In genomic region chr2:39436592-39437521, GRCh38 we compare ENCODE assay signal across 1 cellular context.
TF ChIP-seq lines count a peak whose summit lies in the region.

TSS of gene MAP4K3 (minus strand) at chr2:39437285. CDS start at chr2:39436987, 298 bp downstream.

TF ChIP-seq in H1, 55 proteins besides CTCF, POLR2A, EP300 and RAD21 (continued from another document):
- TF ChIP-seq BCL11A (IDR thresholded peaks at IDR 0.05; ENCODE audit: low read depth in 2 of 2, low read length in 2 of 2) (no peak), BACH1 (IDR thresholded peaks at IDR 0.05; ENCODE audit: low read length) (no peak), PHF8 (conservative IDR thresholded peaks at IDR 0.05; ENCODE audit: low read depth, low read length) (peak; percentile 72), JUND (IDR thresholded peaks at IDR 0.05; ENCODE audit: low read length) (no peak), USF2 (IDR thresholded peaks at IDR 0.05; ENCODE audit: low read length) (no peak), TAF1 (IDR thresholded peaks at IDR 0.05; ENCODE audit: low read depth, low read length) (peak; percentile 66; the same call in 1 of the 2 replicates), GTF2F1 (IDR thresholded peaks at IDR 0.05; ENCODE audit: borderline replicate concordance, low read depth, low read length) (no peak), RBBP5 (IDR thresholded peaks at IDR 0.05; ENCODE audit: borderline replicate concordance, low read depth, low read length) (peak; percentile 73; the same call in 1 of the 2 replicates), CBX8 (IDR thresholded peaks at IDR 0.05; ENCODE audit: borderline replicate concordance, low read depth, low read length) (no peak), JUN (IDR thresholded peaks at IDR 0.05; ENCODE audit: low read depth, low read length) (no peak), ASH2L (IDR thresholded peaks at IDR 0.05; ENCODE audit: low read length) (peak; percentile 65), SIN3A (conservative IDR thresholded peaks at IDR 0.05 in 1 of 2, IDR thresholded peaks at IDR 0.05 in 1 of 2; ENCODE audit: low read depth in 1 of 2, low read length in 2 of 2) (no peak), ATF2 (IDR thresholded peaks at IDR 0.05; ENCODE audit: low read length) (no peak), KDM5A (IDR thresholded peaks at IDR 0.05; ENCODE audit: low read length) (0 out of 2 replicates have a peak, but pooled peaks have one; percentile 28), EGR1 (IDR thresholded peaks at IDR 0.05; ENCODE audit: borderline replicate concordance, low read depth, low read length) (0 out of 2 replicates have a peak, but pooled peaks have one; percentile 37), NRF1 (IDR thresholded peaks at IDR 0.05; ENCODE audit: low read depth, low read length) (peak; percentile 48), KDM1A (IDR thresholded peaks at IDR 0.05; ENCODE audit: borderline replicate concordance, low read length) (no peak), SAP30 (IDR thresholded peaks at IDR 0.05; ENCODE audit: insufficient read depth, insufficient replicate concordance, low read length) (no peak), POLR2AphosphoS5 (IDR thresholded peaks at IDR 0.05; ENCODE audit: low read depth, low read length) (peak; percentile 73), CHD2 (IDR thresholded peaks at IDR 0.05; ENCODE audit: low read length) (no peak), TBP (IDR thresholded peaks at IDR 0.05; ENCODE audit: low read depth, low read length) (peak; percentile 28; the same call in 1 of the 2 replicates)
- TF ChIP-seq, protein P1, sequence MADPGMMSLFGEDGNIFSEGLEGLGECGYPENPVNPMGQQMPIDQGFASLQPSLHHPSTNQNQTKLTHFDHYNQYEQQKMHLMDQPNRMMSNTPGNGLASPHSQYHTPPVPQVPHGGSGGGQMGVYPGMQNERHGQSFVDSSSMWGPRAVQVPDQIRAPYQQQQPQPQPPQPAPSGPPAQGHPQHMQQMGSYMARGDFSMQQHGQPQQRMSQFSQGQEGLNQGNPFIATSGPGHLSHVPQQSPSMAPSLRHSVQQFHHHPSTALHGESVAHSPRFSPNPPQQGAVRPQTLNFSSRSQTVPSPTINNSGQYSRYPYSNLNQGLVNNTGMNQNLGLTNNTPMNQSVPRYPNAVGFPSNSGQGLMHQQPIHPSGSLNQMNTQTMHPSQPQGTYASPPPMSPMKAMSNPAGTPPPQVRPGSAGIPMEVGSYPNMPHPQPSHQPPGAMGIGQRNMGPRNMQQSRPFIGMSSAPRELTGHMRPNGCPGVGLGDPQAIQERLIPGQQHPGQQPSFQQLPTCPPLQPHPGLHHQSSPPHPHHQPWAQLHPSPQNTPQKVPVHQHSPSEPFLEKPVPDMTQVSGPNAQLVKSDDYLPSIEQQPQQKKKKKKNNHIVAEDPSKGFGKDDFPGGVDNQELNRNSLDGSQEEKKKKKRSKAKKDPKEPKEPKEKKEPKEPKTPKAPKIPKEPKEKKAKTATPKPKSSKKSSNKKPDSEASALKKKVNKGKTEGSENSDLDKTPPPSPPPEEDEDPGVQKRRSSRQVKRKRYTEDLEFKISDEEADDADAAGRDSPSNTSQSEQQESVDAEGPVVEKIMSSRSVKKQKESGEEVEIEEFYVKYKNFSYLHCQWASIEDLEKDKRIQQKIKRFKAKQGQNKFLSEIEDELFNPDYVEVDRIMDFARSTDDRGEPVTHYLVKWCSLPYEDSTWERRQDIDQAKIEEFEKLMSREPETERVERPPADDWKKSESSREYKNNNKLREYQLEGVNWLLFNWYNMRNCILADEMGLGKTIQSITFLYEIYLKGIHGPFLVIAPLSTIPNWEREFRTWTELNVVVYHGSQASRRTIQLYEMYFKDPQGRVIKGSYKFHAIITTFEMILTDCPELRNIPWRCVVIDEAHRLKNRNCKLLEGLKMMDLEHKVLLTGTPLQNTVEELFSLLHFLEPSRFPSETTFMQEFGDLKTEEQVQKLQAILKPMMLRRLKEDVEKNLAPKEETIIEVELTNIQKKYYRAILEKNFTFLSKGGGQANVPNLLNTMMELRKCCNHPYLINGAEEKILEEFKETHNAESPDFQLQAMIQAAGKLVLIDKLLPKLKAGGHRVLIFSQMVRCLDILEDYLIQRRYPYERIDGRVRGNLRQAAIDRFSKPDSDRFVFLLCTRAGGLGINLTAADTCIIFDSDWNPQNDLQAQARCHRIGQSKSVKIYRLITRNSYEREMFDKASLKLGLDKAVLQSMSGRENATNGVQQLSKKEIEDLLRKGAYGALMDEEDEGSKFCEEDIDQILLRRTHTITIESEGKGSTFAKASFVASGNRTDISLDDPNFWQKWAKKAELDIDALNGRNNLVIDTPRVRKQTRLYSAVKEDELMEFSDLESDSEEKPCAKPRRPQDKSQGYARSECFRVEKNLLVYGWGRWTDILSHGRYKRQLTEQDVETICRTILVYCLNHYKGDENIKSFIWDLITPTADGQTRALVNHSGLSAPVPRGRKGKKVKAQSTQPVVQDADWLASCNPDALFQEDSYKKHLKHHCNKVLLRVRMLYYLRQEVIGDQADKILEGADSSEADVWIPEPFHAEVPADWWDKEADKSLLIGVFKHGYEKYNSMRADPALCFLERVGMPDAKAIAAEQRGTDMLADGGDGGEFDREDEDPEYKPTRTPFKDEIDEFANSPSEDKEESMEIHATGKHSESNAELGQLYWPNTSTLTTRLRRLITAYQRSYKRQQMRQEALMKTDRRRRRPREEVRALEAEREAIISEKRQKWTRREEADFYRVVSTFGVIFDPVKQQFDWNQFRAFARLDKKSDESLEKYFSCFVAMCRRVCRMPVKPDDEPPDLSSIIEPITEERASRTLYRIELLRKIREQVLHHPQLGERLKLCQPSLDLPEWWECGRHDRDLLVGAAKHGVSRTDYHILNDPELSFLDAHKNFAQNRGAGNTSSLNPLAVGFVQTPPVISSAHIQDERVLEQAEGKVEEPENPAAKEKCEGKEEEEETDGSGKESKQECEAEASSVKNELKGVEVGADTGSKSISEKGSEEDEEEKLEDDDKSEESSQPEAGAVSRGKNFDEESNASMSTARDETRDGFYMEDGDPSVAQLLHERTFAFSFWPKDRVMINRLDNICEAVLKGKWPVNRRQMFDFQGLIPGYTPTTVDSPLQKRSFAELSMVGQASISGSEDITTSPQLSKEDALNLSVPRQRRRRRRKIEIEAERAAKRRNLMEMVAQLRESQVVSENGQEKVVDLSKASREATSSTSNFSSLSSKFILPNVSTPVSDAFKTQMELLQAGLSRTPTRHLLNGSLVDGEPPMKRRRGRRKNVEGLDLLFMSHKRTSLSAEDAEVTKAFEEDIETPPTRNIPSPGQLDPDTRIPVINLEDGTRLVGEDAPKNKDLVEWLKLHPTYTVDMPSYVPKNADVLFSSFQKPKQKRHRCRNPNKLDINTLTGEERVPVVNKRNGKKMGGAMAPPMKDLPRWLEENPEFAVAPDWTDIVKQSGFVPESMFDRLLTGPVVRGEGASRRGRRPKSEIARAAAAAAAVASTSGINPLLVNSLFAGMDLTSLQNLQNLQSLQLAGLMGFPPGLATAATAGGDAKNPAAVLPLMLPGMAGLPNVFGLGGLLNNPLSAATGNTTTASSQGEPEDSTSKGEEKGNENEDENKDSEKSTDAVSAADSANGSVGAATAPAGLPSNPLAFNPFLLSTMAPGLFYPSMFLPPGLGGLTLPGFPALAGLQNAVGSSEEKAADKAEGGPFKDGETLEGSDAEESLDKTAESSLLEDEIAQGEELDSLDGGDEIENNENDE (IDR thresholded peaks at IDR 0.05; ENCODE audit: insufficient replicate concordance, low read length), result no peak
